24 cellular contexts compared by ENCODE assay signal in the genomic region with DNA sequence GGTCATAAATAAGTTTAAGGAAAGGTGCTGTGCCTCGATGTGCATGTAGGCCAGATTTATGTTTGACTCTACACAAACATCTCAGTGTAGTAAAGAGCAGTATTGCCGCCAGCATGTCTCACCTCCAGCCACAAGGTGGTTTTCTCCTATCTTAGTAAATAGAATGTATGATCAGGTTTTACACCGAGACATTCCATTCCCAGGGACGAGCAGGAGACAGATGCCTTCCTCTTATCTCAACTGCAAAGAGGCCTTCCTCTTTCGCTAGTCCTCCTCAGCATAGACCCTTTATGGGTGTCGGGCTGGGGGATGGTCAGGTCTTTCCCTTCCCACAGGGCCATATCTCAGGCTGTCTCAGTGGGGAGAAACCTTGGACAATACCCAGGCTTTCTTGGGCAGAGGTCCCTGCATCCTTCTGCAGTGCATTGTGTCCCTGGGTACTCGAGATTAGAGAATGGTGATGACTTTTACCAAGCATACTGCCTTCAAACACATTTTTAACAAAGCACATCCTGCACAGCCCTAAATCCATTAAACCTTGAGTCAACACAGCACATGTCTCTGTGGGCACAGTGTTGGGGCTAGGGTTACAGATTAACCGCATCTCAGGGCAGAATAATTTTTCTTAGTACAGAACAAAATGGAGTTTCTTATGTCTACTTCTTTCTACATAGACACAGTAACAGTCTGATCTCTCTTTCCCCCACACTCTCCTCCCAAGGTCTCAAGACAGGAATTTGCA. TPM values are rescaled to one million over a fixed set of nuclear protein-coding genes. Genes with fewer than 3 reads are reported as not detected.
"Had no signal": no experiment of that assay in that cellular context is flagged by ENCODE, and none has a peak within 500 bp of the region (broad histone marks: within the 10 kb centered on the region; RNA-seq: fewer than 3 reads in every experiment).

No MANE protein-coding gene starts in this region.

RNA-seq across cellular contexts. Expression of a gene that starts 54.5 kb away (rescaled TPM):
- total RNA-seq: activated CD4-positive, alpha-beta memory T cell treated with anti-CD3 and anti-CD28 coated beads for 36 hours; activated CD4-positive, alpha-beta T cell treated with anti-CD3 and anti-CD28 coated beads for 36 hours; activated CD4-positive, alpha-beta T cell treated with anti-CD3 and anti-CD28 coated beads, Interleukin-2, amount 10 ng/mL, durations not matched to agents 24 days and 14 days; activated CD8-positive, alpha-beta memory T cell treated with anti-CD3 and anti-CD28 coated beads for 36 hours; activated CD8-positive, alpha-beta memory T cell treated with anti-CD3 and anti-CD28 coated beads, Interleukin-2, amount 10 ng/mL, durations not matched to agents 7 days and 5 days; activated CD8-positive, alpha-beta T cell treated with anti-CD3 and anti-CD28 coated beads, Interleukin-2, amount 10 ng/mL, durations not matched to agents 7 days and 5 days; activated naive CD4-positive, alpha-beta T cell treated with anti-CD3 and anti-CD28 coated beads for 36 hours; activated naive CD8-positive, alpha-beta T cell treated with anti-CD3 and anti-CD28 coated beads for 36 hours; activated T-helper 1 cell treated with anti-CD3 and anti-CD28 coated beads, Interleukin-12 subunit alpha, Interleukin-12 subunit beta, Interleukin-2, Interleukin-4 antibody, amounts not matched to agents 30 ng/mL and 10 ng/mL and 1 ng/mL, durations not matched to agents 14 hours and 24 hours and 36 hours; activated T-helper 2 cell treated with anti-CD3 and anti-CD28 coated beads, Interferon-gamma antibody, Interleukin-2, Interleukin-4, amounts not matched to agents 10 μg/mL and 5 μg/mL and 100 μg/mL, durations not matched to agents 14 hours and 24 hours and 36 hours; adrenal gland; aorta; body of pancreas; chondrocyte; dermis blood vessel endothelial cell; endothelial cell of umbilical vein; esophagus squamous epithelium; fibroblast of lung; fibroblast of villous mesenchyme; gastroesophageal sphincter; glomerular endothelial cell; heart right ventricle; hepatocyte; T-helper 17 cell had no signal
